Comparison of ENCODE assay signal across 16 cellular contexts in genomic region chr17:43723697-43724359, GRCh38. TPM values are rescaled to one million over a fixed set of nuclear protein-coding genes. Genes with fewer than 3 reads are reported as not detected.
DNase-seq lines count a peak whose midpoint lies in the region; ATAC-seq, FAIRE-seq and TF ChIP-seq lines count a peak whose summit lies in the region.
"Had no signal": no experiment of that assay in that cellular context is flagged by ENCODE, and none has a peak within 500 bp of the region (broad histone marks: within the 10 kb centered on the region; RNA-seq: fewer than 3 reads in every experiment).

No MANE protein-coding gene starts in this region.

- H2AFZ ChIP-seq in PC-3 (ENCODE audit: low read length) = no peak overlapping the region

- H3K79me2 ChIP-seq in PC-3 (ENCODE audit: low read length) = no peaks in the 10 kb centered on the region

- BruUV-seq in PC-3 (replicated peaks; lab: Mats Ljungman, UMichigan) = no TSS peak

- no peaks in the 10 kb centered on the region for H3K27me3 ChIP-seq in PC-3 (ENCODE audit: low read length)
- H3K27me3 ChIP-seq in pancreas = no peaks in the 10 kb centered on the region
- H3K27me3 ChIP-seq: esophagus muscularis mucosa had no signal

- H4K20me1 ChIP-seq in PC-3 (ENCODE audit: low read length) = no peaks in the 10 kb centered on the region

- H3K4me2 ChIP-seq in PC-3 (ENCODE audit: low read length) = no peak overlapping the region

- TF ChIP-seq CTCF in PC-3 (conservative IDR thresholded peaks at IDR 0.05; ENCODE audit: low read depth, low read length) = no peak
- TF ChIP-seq CTCF in pancreas (IDR thresholded peaks at IDR 0.05) = no peak
- TF ChIP-seq CTCF in mucosa of descending colon (IDR thresholded peaks at IDR 0.05) = no peak

- CTCF ChIA-PET in PC-3 (lab: Charles Lee) = no interaction called here

- H3K9me2 ChIP-seq in PC-3 (replicated peaks; ENCODE audit: low read length) = no peaks in the 10 kb centered on the region

- H3K27ac ChIP-seq in PC-3 (ENCODE audit: low read length) (no peak overlapping the region), pancreas (peak overlapping the region; percentile 5 to 19 (median 12))
- H3K27ac ChIP-seq: esophagus muscularis mucosa had no signal

- intact Hi-C loops in PC-3 (cut with micrococcal nuclease) = no loop called here
- intact Hi-C loops in pancreas (cut with DNase I) = no loop called here
- intact Hi-C loops in mucosa of descending colon (cut with DNase I, micrococcal nuclease) = no loop called here

- ATAC-seq in PC-3 (peak; percentile 65), pancreas (no peak), mucosa of descending colon (no peak)
- ATAC-seq: activated CD8-positive, alpha-beta T cell treated with anti-CD3 and anti-CD28 coated beads, Interleukin-2, amount 10 ng/mL, durations not matched to agents 7 days and 5 days had no signal

- POLR2A ChIA-PET in PC-3 (lab: Charles Lee; ENCODE audit: unreplicated experiment) = no interaction called here

- H3K9me3 ChIP-seq in PC-3 (ENCODE audit: low read length) = no peaks in the 10 kb centered on the region
- no peaks in the 10 kb centered on the region for H3K9me3 ChIP-seq in pancreas
- H3K9me3 ChIP-seq in mucosa of descending colon = no peaks in the 10 kb centered on the region
- H3K9me3 ChIP-seq: esophagus muscularis mucosa, HAP-1 had no signal

- no peak overlapping the region for H3K4me3 ChIP-seq in PC-3 (ENCODE audit: low read length)
- H3K4me3 ChIP-seq in pancreas = no peak overlapping the region
- no peak overlapping the region for H3K4me3 ChIP-seq in mucosa of descending colon
- H3K4me3 ChIP-seq: esophagus muscularis mucosa, HAP-1 had no signal

- 55 to 69% methylated on average over 6 of the region's 6 CpGs for WGBS in pancreas, 2 donors

- DNase-seq in ELR (ENCODE audit: low read depth) (peak; percentile 90), PC-3 (peak; percentile 90), dermis blood vessel endothelial cell (peak; percentile 21), pancreas (peak in 1 of 6 donors; percentile 24), middle frontal gyrus (ENCODE audit: extremely low spot score, low spot score) (no peak), NCI-H2171 (lab: John Stamatoyannopoulos, UW) (no peak), NCI-H1092 treated with DMSO at 0.1 percent for 48 hours (lab: John Stamatoyannopoulos, UW) (no peak), mucosa of descending colon (no peak)
- DNase-seq: activated CD8-positive, alpha-beta T cell treated with anti-CD3 and anti-CD28 coated beads, Interleukin-2, amount 10 ng/mL, durations not matched to agents 7 days and 5 days; DND-41; NCI-H2029; small intestine had no signal

- no peak overlapping the region for H3K9ac ChIP-seq in PC-3 (ENCODE audit: low read length)

- H3K4me1 ChIP-seq in PC-3 (ENCODE audit: insufficient read depth, low read length) (peaks cover 23% of the 10 kb centered on the region), pancreas (peaks cover 0 to 5% (median 0%) of the 10 kb centered on the region in 3 donors), mucosa of descending colon (ENCODE audit: low read depth) (no peaks in the 10 kb centered on the region)
- H3K4me1 ChIP-seq: HAP-1 had no signal

- H3F3A ChIP-seq in PC-3 (ENCODE audit: low read length, unreplicated experiment) = no peaks in the 10 kb centered on the region

- H3K36me3 ChIP-seq in PC-3 (ENCODE audit: low read depth, low read length) = no peaks in the 10 kb centered on the region
- no peaks in the 10 kb centered on the region for H3K36me3 ChIP-seq in pancreas
- H3K36me3 ChIP-seq in mucosa of descending colon (ENCODE audit: low read depth) = no peaks in the 10 kb centered on the region
- H3K36me3 ChIP-seq: esophagus muscularis mucosa, HAP-1 had no signal

- FAIRE-seq in pancreas (lab: Jason Lieb, UNC) = no peak
- FAIRE-seq: small intestine had no signal

RNA-seq across cellular contexts. Expression of gene SOST, which starts 34.8 kb away (rescaled TPM):
- not detected in 2 replicates for total RNA-seq in PC-3 (2014; rRNA removed)
- total RNA-seq in dermis blood vessel endothelial cell = 0.05 TPM in 1 of 2 replicates, not detected in the other
- total RNA-seq in pancreas = not detected
- not detected for polyA plus RNA-seq in pancreas
- total RNA-seq in mucosa of descending colon = not detected
- total RNA-seq: activated CD8-positive, alpha-beta T cell treated with anti-CD3 and anti-CD28 coated beads, Interleukin-2, amount 10 ng/mL, durations not matched to agents 7 days and 5 days; esophagus muscularis mucosa; mesenteric fat pad; SK-MEL-5 had no signal
- polyA plus RNA-seq: small intestine had no signal

RNA-seq across cellular contexts. Expression of gene DUSP3, which starts 54.9 kb away (rescaled TPM):
- 48.6 and 50.7 TPM in 2 replicates for total RNA-seq in PC-3 (2014; rRNA removed)
- 73.0 and 73.5 TPM in 2 replicates for total RNA-seq in dermis blood vessel endothelial cell
- total RNA-seq in pancreas = 10 to 100 TPM; 29.4 to 45.9 (median 40.7) TPM
- polyA plus RNA-seq in pancreas = 10 to 100 TPM; 38.4 to 52.3 TPM
- 100 to 1,000 TPM in 1 of 3 donors, 10 to 100 TPM in 2; 46.9 to 123 (median 62.9) TPM for total RNA-seq in mucosa of descending colon

RNA-seq across cellular contexts. Expression of gene CFAP97D1, which starts 56.4 kb away (rescaled TPM):
- total RNA-seq in PC-3 (2014; rRNA removed) = 0.12 and 0.29 TPM in 2 replicates
- not detected in 2 replicates for total RNA-seq in dermis blood vessel endothelial cell
- under 1 TPM in 1 of 6 donors, not detected in 5; 0.06 TPM for total RNA-seq in pancreas
- polyA plus RNA-seq in pancreas = not detected
- not detected for total RNA-seq in mucosa of descending colon
- total RNA-seq: activated CD8-positive, alpha-beta T cell treated with anti-CD3 and anti-CD28 coated beads, Interleukin-2, amount 10 ng/mL, durations not matched to agents 7 days and 5 days; mesenteric fat pad had no signal
- polyA plus RNA-seq: small intestine had no signal

Comparison
In these comparisons a context has a peak if more than half of its experiments do, and no peak if none do; other contexts are left out.
1. DNase-seq: peak in ELR (single experiment), PC-3 (single experiment) and dermis blood vessel endothelial cell (single experiment); none in middle frontal gyrus (single experiment), NCI-H2171 (single experiment), NCI-H1092 treated with DMSO at 0.1 percent for 48 hours (single experiment) and mucosa of descending colon (0 of 3).